In the genomic region with DNA sequence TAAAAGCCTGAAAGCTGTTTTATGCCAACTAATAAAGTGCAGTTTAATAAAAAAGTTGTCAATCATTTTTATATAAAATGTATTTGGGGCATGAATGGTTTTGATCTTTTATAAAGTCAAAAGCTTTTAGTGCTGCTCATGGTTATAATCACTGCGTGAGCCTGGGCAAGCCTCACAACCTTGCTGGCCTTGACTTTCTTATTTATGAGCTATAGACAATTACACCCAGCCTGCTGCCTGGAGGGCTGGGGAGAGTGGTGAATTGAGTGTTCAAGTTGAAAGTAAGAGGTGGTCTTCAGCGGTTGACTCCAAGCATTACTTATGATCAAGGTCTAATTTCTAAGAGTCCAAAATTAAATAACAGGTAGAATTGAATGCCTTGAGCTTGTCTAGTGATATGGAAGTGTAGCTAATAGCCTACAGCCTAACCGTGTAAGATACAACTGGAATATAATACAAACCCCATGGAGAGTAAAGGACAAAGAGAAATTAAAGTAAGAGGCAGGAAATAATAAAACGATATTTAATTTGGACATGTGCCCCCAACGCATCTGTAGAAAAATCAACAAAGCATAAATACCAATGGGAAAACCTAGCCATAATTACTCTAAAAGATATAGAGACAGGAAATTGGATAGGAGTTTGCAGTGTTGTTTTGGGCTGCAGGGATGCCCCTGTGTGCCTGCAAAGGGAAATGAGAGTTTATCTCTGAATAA, we compare ENCODE assay signal across 16 cellular contexts.
"Had no signal": no experiment of that assay in that cellular context is flagged by ENCODE, and none has a peak within 500 bp of the region (broad histone marks: within the 10 kb centered on the region; RNA-seq: fewer than 3 reads in every experiment).

No MANE protein-coding gene starts in this region.

- ATAC-seq: esophagus mucosa; gastrocnemius medialis; heart left ventricle; naive thymus-derived CD8-positive, alpha-beta T cell; pancreas had no signal

- H3K27ac ChIP-seq: gastrocnemius medialis, neutrophil, pancreas, tibial nerve, vagina had no signal

- H3K9me3 Mint-ChIP-seq: activated CD4-positive, alpha-beta memory T cell treated with anti-CD3 and anti-CD28 coated beads for 36 hours had no signal

- H3K4me3 Mint-ChIP-seq: activated CD4-positive, alpha-beta memory T cell treated with anti-CD3 and anti-CD28 coated beads for 36 hours; activated naive CD8-positive, alpha-beta T cell; memory B cell; naive thymus-derived CD8-positive, alpha-beta T cell had no signal

- H3K36me3 Mint-ChIP-seq: activated CD4-positive, alpha-beta memory T cell treated with anti-CD3 and anti-CD28 coated beads for 36 hours; activated naive CD8-positive, alpha-beta T cell; memory B cell; naive thymus-derived CD8-positive, alpha-beta T cell had no signal

- H3K27ac Mint-ChIP-seq: activated CD4-positive, alpha-beta memory T cell treated with anti-CD3 and anti-CD28 coated beads for 36 hours; activated naive CD8-positive, alpha-beta T cell; memory B cell; naive thymus-derived CD8-positive, alpha-beta T cell had no signal

- H3K9me3 ChIP-seq: gastrocnemius medialis, heart left ventricle, neutrophil, pancreas, tibial nerve, vagina had no signal

- DNase-seq: activated CD4-positive, alpha-beta memory T cell treated with anti-CD3 and anti-CD28 coated beads for 36 hours; activated T-cell treated with anti-CD3 and anti-CD28 coated beads for 4 hours; effector CD4-positive, alpha-beta T cell; gastrocnemius medialis; heart left ventricle; naive thymus-derived CD8-positive, alpha-beta T cell; pancreas; stimulated activated CD8-positive, alpha-beta memory T cell treated with anti-CD3 and anti-CD28 coated beads, Interleukin-4, amount 100 ng/mL, for 48 hours; stimulated activated naive CD4-positive, alpha-beta T cell; T-helper 2 cell had no signal

- H3K4me1 ChIP-seq: gastrocnemius medialis had no signal

- H3K27me3 ChIP-seq: gastrocnemius medialis, heart left ventricle, pancreas, tibial nerve, vagina had no signal

- H3K36me3 ChIP-seq: gastrocnemius medialis, heart left ventricle, neutrophil, pancreas, tibial nerve, vagina had no signal

- H3K4me3 ChIP-seq: gastrocnemius medialis, heart left ventricle, pancreas, tibial nerve, vagina had no signal
